24 cellular contexts compared by ENCODE assay signal in the genomic region with DNA sequence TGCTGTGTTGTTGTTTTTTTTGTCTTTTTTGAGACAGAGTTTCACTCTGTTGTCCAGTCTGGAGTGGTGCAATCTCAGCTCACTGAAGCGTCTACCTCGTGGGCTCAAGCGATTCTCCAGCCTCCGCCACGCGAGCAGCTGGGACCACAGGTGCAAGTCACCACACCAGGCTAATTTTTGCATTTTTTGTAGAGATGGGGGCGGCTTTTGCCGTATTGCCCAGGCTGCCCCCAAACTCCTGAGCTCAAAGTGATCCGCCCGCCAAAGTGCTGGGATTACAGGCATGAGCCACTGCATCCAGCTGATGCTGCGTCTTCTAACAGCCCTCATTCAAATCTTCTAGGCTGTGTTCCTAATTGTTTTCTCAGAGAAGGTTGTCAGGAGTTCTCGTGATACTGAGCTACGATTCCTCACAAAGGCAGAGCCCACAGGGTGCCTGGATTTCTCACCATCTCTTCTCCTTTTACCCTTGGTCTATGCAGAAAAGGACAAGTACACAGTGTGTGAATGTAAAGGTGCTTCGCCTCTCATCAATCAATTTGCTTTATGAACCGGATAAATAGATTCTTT.
DNase-seq lines count a peak whose midpoint lies in the region; ATAC-seq, FAIRE-seq and TF ChIP-seq lines count a peak whose summit lies in the region.
"Had no signal": no experiment of that assay in that cellular context is flagged by ENCODE, and none has a peak within 500 bp of the region (broad histone marks: within the 10 kb centered on the region; RNA-seq: fewer than 3 reads in every experiment).

No MANE protein-coding gene starts in this region.

- H3K4me2 ChIP-seq in endothelial cell of umbilical vein (ENCODE audit: insufficient read depth, low read length) (no peak overlapping the region), neural progenitor cell (peak overlapping the region; percentile 37)

- H3K79me2 ChIP-seq in endothelial cell of umbilical vein (ENCODE audit: control insufficient read depth, insufficient read depth, low read length) (no peaks in the 10 kb centered on the region), neural progenitor cell (ENCODE audit: low read depth) (no peaks in the 10 kb centered on the region)

- no peak for TF ChIP-seq EP300 in tibial nerve (IDR thresholded peaks at IDR 0.05)

- H3K27ac ChIP-seq in cardiac muscle cell, result peak overlapping the region; percentile 82
- peak overlapping the region in 2 of 12 donors; percentile 9 to 35 for H3K27ac ChIP-seq in heart left ventricle
- H3K27ac ChIP-seq in endothelial cell of umbilical vein (ENCODE audit: insufficient read depth, low read depth, low read length), result peak overlapping the region; percentile 83
- no peak overlapping the region for H3K27ac ChIP-seq in neural progenitor cell
- H3K27ac ChIP-seq in tibial nerve, result no peak overlapping the region
- H3K27ac ChIP-seq: esophagus squamous epithelium, neutrophil had no signal

- H4K20me1 ChIP-seq in endothelial cell of umbilical vein (replicated peaks; ENCODE audit: control insufficient read depth, extremely low read depth, insufficient read depth, low read length), result no peaks in the 10 kb centered on the region
- H4K20me1 ChIP-seq in neural progenitor cell (ENCODE audit: low read depth), result peaks cover 4% of the 10 kb centered on the region

- no peaks in the 10 kb centered on the region for H3K36me3 Mint-ChIP-seq in neural progenitor cell
- H3K36me3 Mint-ChIP-seq: IgD-negative memory B cell had no signal

- no peak overlapping the region for H3K9ac ChIP-seq in endothelial cell of umbilical vein (replicated peaks; ENCODE audit: extremely low read depth, insufficient read depth, low read length)
- H3K9ac ChIP-seq in neural progenitor cell, result no peak overlapping the region

- H3K9me1 ChIP-seq in endothelial cell of umbilical vein (replicated peaks; ENCODE audit: control insufficient read depth, extremely low read depth, insufficient read depth, low read length), result no peaks in the 10 kb centered on the region

- DNase-seq in cardiac muscle cell (ENCODE audit: low read depth in 1 of 2, low spot score in 1 of 2) (no peak), heart left ventricle (no peak), endothelial cell of umbilical vein (ENCODE audit: low read depth, low spot score) (no peak), neural progenitor cell (ENCODE audit: low spot score) (peak; percentile 54), NCI-H1417 treated with DMSO at 0.1 percent for 48 hours (lab: John Stamatoyannopoulos, UW) (no peak), tibial nerve (ENCODE audit: low spot score in 2 of 2) (no peak), cardiac septum (ENCODE audit: low spot score) (no peak)
- DNase-seq: activated CD4-positive, alpha-beta T cell treated with anti-CD3 and anti-CD28 coated beads, Interleukin-2, amount 50 U/mL, for 1 hour; COR-L47; DMS79; effector memory CD4-positive, alpha-beta T cell; esophagus squamous epithelium; NCI-H1436; NCI-H510A; stimulated activated CD4-positive, alpha-beta T cell treated with anti-CD3 and anti-CD28 coated beads, Interleukin-4, amount 100 ng/mL, for 4 hours; transverse colon had no signal

- peaks cover 7% of the 10 kb centered on the region for H3K4me1 Mint-ChIP-seq in neural progenitor cell
- H3K4me1 Mint-ChIP-seq: brain, IgD-negative memory B cell had no signal

- H3K36me3 ChIP-seq in cardiac muscle cell (no peaks in the 10 kb centered on the region), heart left ventricle (no peaks in the 10 kb centered on the region), endothelial cell of umbilical vein (ENCODE audit: control insufficient read depth in 2 of 2, extremely low read depth in 1 of 2, insufficient read depth in 2 of 2, low read length in 2 of 2) (no peaks in the 10 kb centered on the region), neural progenitor cell (no peaks in the 10 kb centered on the region), tibial nerve (no peaks in the 10 kb centered on the region)
- H3K36me3 ChIP-seq: esophagus squamous epithelium, neutrophil, transverse colon had no signal

- CTCF ChIA-PET in endothelial cell of umbilical vein (lab: Charles Lee), result interaction anchor here (0.9 to 4.8 kb wide), 15 partner anchors 11 to 1785 kb away, joined by 3 to 57 read pairs (median 6); no protein-coding TSS in a partner anchor

- WGBS in heart left ventricle, 4 donors, result 87 to 93% (median 91%) methylated on average over 15 of the region's 15 CpGs
- WGBS in tibial nerve, 2 donors, result 65 to 71% methylated on average over 15 of the region's 15 CpGs

- peaks cover 28% of the 10 kb centered on the region for H3F3A ChIP-seq in neural progenitor cell (ENCODE audit: low read depth)

- H3K4me3 Mint-ChIP-seq in neural progenitor cell, result no peak overlapping the region
- H3K4me3 Mint-ChIP-seq: brain; IgD-negative memory B cell; stimulated activated naive CD8-positive, alpha-beta T cell treated with anti-CD3 and anti-CD28 coated beads, Interleukin-15, Interleukin-2, amounts not matched to agents 100 ng/mL and 50 ng/mL, for 24 hours; T-helper 1 cell treated with Interleukin-12 subunit alpha and Interleukin-12 subunit beta and Interleukin-4 antibody, amounts not matched to agents 30 μg/mL and 1 μg/mL, for 36 hours had no signal

- POLR2A ChIA-PET in endothelial cell of umbilical vein (lab: Charles Lee), result interaction anchor here (1.4 to 1.6 kb wide), 2 partner anchors 11 kb away, joined by 3 to 8 read pairs; no protein-coding TSS in a partner anchor

- H3K27me3 Mint-ChIP-seq in neural progenitor cell (ENCODE audit: insufficient read depth, low read depth), result peaks cover 2% of the 10 kb centered on the region
- H3K27me3 Mint-ChIP-seq: brain; IgD-negative memory B cell; stimulated activated naive CD8-positive, alpha-beta T cell treated with anti-CD3 and anti-CD28 coated beads, Interleukin-15, Interleukin-2, amounts not matched to agents 100 ng/mL and 50 ng/mL, for 24 hours had no signal

- no peaks in the 10 kb centered on the region for H3K9me3 Mint-ChIP-seq in neural progenitor cell
- H3K9me3 Mint-ChIP-seq: brain; IgD-negative memory B cell; stimulated activated naive CD8-positive, alpha-beta T cell treated with anti-CD3 and anti-CD28 coated beads, Interleukin-15, Interleukin-2, amounts not matched to agents 100 ng/mL and 50 ng/mL, for 24 hours; T-helper 1 cell treated with Interleukin-12 subunit alpha and Interleukin-12 subunit beta and Interleukin-4 antibody, amounts not matched to agents 30 μg/mL and 1 μg/mL, for 36 hours had no signal

- no peak for TF ChIP-seq CTCF in cardiac muscle cell (IDR thresholded peaks at IDR 0.05; ENCODE audit: low read depth, low read length)
- no peak for TF ChIP-seq CTCF in heart left ventricle (IDR thresholded peaks at IDR 0.05)
- TF ChIP-seq CTCF in endothelial cell of umbilical vein (IDR thresholded peaks at IDR 0.05; ENCODE audit: extremely low read depth in 1 of 2, insufficient read depth in 1 of 2, low read depth in 1 of 2, low read length in 2 of 2), result no peak
- no peak for TF ChIP-seq CTCF in neural progenitor cell (IDR thresholded peaks at IDR 0.05)
- TF ChIP-seq CTCF in tibial nerve (IDR thresholded peaks at IDR 0.05), result no peak

- no peak overlapping the region for H3K27ac Mint-ChIP-seq in neural progenitor cell
- H3K27ac Mint-ChIP-seq: stimulated activated naive CD8-positive, alpha-beta T cell treated with anti-CD3 and anti-CD28 coated beads, Interleukin-15, Interleukin-2, amounts not matched to agents 100 ng/mL and 50 ng/mL, for 24 hours; T-helper 1 cell treated with Interleukin-12 subunit alpha and Interleukin-12 subunit beta and Interleukin-4 antibody, amounts not matched to agents 30 μg/mL and 1 μg/mL, for 36 hours had no signal

- H3K27me3 ChIP-seq in cardiac muscle cell, result no peaks in the 10 kb centered on the region
- no peaks in the 10 kb centered on the region for H3K27me3 ChIP-seq in heart left ventricle
- no peaks in the 10 kb centered on the region for H3K27me3 ChIP-seq in endothelial cell of umbilical vein (ENCODE audit: control insufficient read depth in 2 of 2, insufficient read depth in 2 of 2, low read length in 2 of 2)
- H3K27me3 ChIP-seq in neural progenitor cell, result peaks cover 21% of the 10 kb centered on the region
- H3K27me3 ChIP-seq in tibial nerve, result no peaks in the 10 kb centered on the region
- H3K27me3 ChIP-seq: esophagus squamous epithelium, neutrophil, transverse colon had no signal

- dilution Hi-C loops in endothelial cell of umbilical vein (cut with MboI; ENCODE audit: extremely low pct_ligation_motif_present, low sequenced_read_pairs), result no loop called here

- no peak overlapping the region for H3K4me3 ChIP-seq in cardiac muscle cell
- no peak overlapping the region for H3K4me3 ChIP-seq in heart left ventricle
- H3K4me3 ChIP-seq in endothelial cell of umbilical vein (replicated peaks in 1 of 3; ENCODE audit: insufficient read depth in 1 of 3, low read depth in 1 of 3, low read length in 3 of 3), result no peak overlapping the region
- no peak overlapping the region for H3K4me3 ChIP-seq in neural progenitor cell
- no peak overlapping the region for H3K4me3 ChIP-seq in tibial nerve
- H3K4me3 ChIP-seq: esophagus squamous epithelium, transverse colon had no signal

- no TSS peak for BruUV-seq in endothelial cell of umbilical vein (replicated peaks; lab: Mats Ljungman, UMichigan)

- no peak for TF ChIP-seq POLR2A in heart left ventricle (IDR thresholded peaks at IDR 0.05)
- no peak for TF ChIP-seq POLR2A in endothelial cell of umbilical vein (IDR thresholded peaks at IDR 0.05; ENCODE audit: low read depth, low read length)
- TF ChIP-seq POLR2A in tibial nerve (IDR thresholded peaks at IDR 0.05), result no peak

- peaks cover 30% of the 10 kb centered on the region for H3K4me1 ChIP-seq in cardiac muscle cell (ENCODE audit: low read depth)
- H3K4me1 ChIP-seq in heart left ventricle, result peaks cover 0 to 13% (median 0%) of the 10 kb centered on the region in 12 donors
- peaks cover 10% of the 10 kb centered on the region for H3K4me1 ChIP-seq in endothelial cell of umbilical vein (ENCODE audit: control insufficient read depth, extremely low read depth, insufficient read depth, low read length)
- H3K4me1 ChIP-seq in neural progenitor cell, result peaks cover 31% of the 10 kb centered on the region
- H3K4me1 ChIP-seq in tibial nerve, result peaks cover 0 to 19% (median 6%) of the 10 kb centered on the region in 4 donors

- intact Hi-C loops in heart left ventricle (cut with DNase I) (loop anchor here in 9 of 10 donors (5.0 to 10.0 kb wide), 7 partner anchors 136 to 1186 kb away; no protein-coding TSS in a partner anchor), endothelial cell of umbilical vein (cut with micrococcal nuclease) (loop anchor here (1.0 to 10.0 kb wide), 8 partner anchors 10 to 1788 kb away; no protein-coding TSS in a partner anchor), cardiac septum (cut with DNase I) (loop anchor here (10.0 kb wide), 2 partner anchors 136 to 426 kb away; no protein-coding TSS in a partner anchor)

- no peak overlapping the region for H2AFZ ChIP-seq in endothelial cell of umbilical vein (ENCODE audit: low read depth, low read length)
- no peak overlapping the region for H2AFZ ChIP-seq in neural progenitor cell (replicated peaks)

- FAIRE-seq in endothelial cell of umbilical vein (lab: Jason Lieb, UNC), result no peak
- FAIRE-seq: colon, RCC 7860 had no signal

- no peak for ATAC-seq in heart left ventricle
- ATAC-seq in HG02981 (IDR thresholded peaks at IDR 0.05; ENCODE audit: unreplicated experiment), result no peak

- no peaks in the 10 kb centered on the region for H3K9me3 ChIP-seq in cardiac muscle cell (ENCODE audit: low read depth)
- H3K9me3 ChIP-seq in heart left ventricle, result no peaks in the 10 kb centered on the region
- H3K9me3 ChIP-seq in endothelial cell of umbilical vein (replicated peaks; ENCODE audit: control insufficient read depth, insufficient read depth, low read length), result no peaks in the 10 kb centered on the region
- no peaks in the 10 kb centered on the region for H3K9me3 ChIP-seq in neural progenitor cell (ENCODE audit: low read depth)
- no peaks in the 10 kb centered on the region for H3K9me3 ChIP-seq in tibial nerve
- H3K9me3 ChIP-seq: esophagus squamous epithelium, neutrophil, transverse colon had no signal

Comparison
In these comparisons a context has a peak if more than half of its experiments do, and no peak if none do; other contexts are left out.
1. H3K27ac ChIP-seq: peak in cardiac muscle cell (single experiment) and endothelial cell of umbilical vein (single experiment); none in neural progenitor cell (single experiment) and tibial nerve (0 of 4).